ENCODE assay signal across 10 cellular contexts in the genomic region with DNA sequence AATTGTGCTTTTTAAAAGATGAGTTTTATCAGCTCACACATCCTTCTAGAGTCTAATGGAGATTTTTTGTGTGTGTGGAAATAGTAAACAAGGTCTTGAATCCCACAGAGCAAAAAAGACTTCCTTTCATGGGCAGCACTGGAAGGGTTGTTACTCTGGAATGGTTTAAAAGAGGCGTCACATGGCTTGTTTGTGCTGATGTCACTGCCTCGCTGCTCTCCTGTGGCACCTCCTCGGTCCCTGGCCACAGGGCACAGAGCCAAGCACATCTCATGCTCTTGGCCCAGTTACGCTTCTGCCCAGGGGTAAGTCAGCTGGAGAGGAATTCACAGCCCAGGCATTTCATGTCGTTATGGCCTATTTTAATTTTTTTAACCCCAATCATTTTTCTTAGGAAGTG. TPM values are rescaled to one million over a fixed set of nuclear protein-coding genes. Genes with fewer than 3 reads are reported as not detected.
DNase-seq lines count a peak whose midpoint lies in the region; ATAC-seq and TF ChIP-seq lines count a peak whose summit lies in the region.
"Had no signal": no experiment of that assay in that cellular context is flagged by ENCODE, and none has a peak within 500 bp of the region (broad histone marks: within the 10 kb centered on the region; RNA-seq: fewer than 3 reads in every experiment).

No MANE protein-coding gene starts in this region.

- peak overlapping the region in 3 of 11 experiments; percentile 9 to 43 (median 17); a peak in 3 of 22 replicates for H3K9ac ChIP-seq in BLaER1 treated with 17β-estradiol and CSF1 and Interleukin-3, amounts not matched to agents 10 nM and 100 nM

- H3K27ac ChIP-seq in BLaER1 treated with 17β-estradiol and CSF1 and Interleukin-3, amounts not matched to agents 10 nM and 100 nM = peak overlapping the region in 4 of 11 experiments; percentile 18 to 77 (median 42); a peak in 4 of 22 replicates
- H3K27ac ChIP-seq in RWPE2 (ENCODE audit: poor library complexity, severe bottlenecking) = no peak overlapping the region

- H3K36me3 ChIP-seq in BLaER1 treated with 17β-estradiol and CSF1 and Interleukin-3, amounts not matched to agents 10 nM and 100 nM = peaks cover 96 to 100% (median 99%) of the 10 kb centered on the region in 11 experiments
- H3K36me3 ChIP-seq in RWPE2 (ENCODE audit: low read depth) = peaks cover 90% of the 10 kb centered on the region

- H3K4me1 ChIP-seq in BLaER1 treated with 17β-estradiol and CSF1 and Interleukin-3, amounts not matched to agents 10 nM and 100 nM = peaks cover 42 to 68% (median 65%) of the 10 kb centered on the region in 10 experiments
- H3K4me1 ChIP-seq in RWPE2 (ENCODE audit: insufficient read depth, poor library complexity, severe bottlenecking) = no peaks in the 10 kb centered on the region

- peak overlapping the region in 10 of 11 experiments; percentile 10 to 77 (median 65); a peak in 17 of 22 replicates for H3K4me2 ChIP-seq in BLaER1 treated with 17β-estradiol and CSF1 and Interleukin-3, amounts not matched to agents 10 nM and 100 nM

- no peak overlapping the region for H3K4me3 ChIP-seq in BLaER1 treated with 17β-estradiol and CSF1 and Interleukin-3, amounts not matched to agents 10 nM and 100 nM
- no peak overlapping the region for H3K4me3 ChIP-seq in RWPE2 (ENCODE audit: severe bottlenecking)
- H3K4me3 ChIP-seq in fibroblast of villous mesenchyme (ENCODE audit: low read depth, low read length) = no peak overlapping the region

- peak; percentile 17 for DNase-seq in RWPE2 (ENCODE audit: low spot score)
- DNase-seq in fibroblast of villous mesenchyme (ENCODE audit: low read depth) = peak; percentile 75
- peak; percentile 92 for DNase-seq in pons (ENCODE audit: low spot score)
- DNase-seq in AML-193 (lab: John Stamatoyannopoulos, UW) = no peak
- DNase-seq in SIG-M5 treated with dmso at 0.1 percent for 504 hours (lab: John Stamatoyannopoulos, UW; ENCODE audit: unreplicated experiment) = no peak
- DNase-seq: GDM1 had no signal

- TF ChIP-seq CTCF in RWPE2 (IDR thresholded peaks at IDR 0.05; ENCODE audit: poor library complexity, severe bottlenecking) (no peak), fibroblast of villous mesenchyme (IDR thresholded peaks at IDR 0.05; ENCODE audit: insufficient read depth, low read depth, low read length) (no peak)

- ATAC-seq in RWPE2 (ENCODE audit: low read depth) (no peak), GM18511 (IDR thresholded peaks at IDR 0.05; ENCODE audit: unreplicated experiment) (no peak), GM18868 (IDR thresholded peaks at IDR 0.05; ENCODE audit: unreplicated experiment) (no peak)
- ATAC-seq: Panc1 had no signal

- peaks cover 15 to 68% (median 51%) of the 10 kb centered on the region in 11 experiments; a peak in 18 of 22 replicates for H4K20me1 ChIP-seq in BLaER1 treated with 17β-estradiol and CSF1 and Interleukin-3, amounts not matched to agents 10 nM and 100 nM

- peaks cover 2 to 9% (median 7%) of the 10 kb centered on the region in 11 experiments; a peak in 17 of 22 replicates for H3K9me3 ChIP-seq in BLaER1 treated with 17β-estradiol and CSF1 and Interleukin-3, amounts not matched to agents 10 nM and 100 nM (replicated peaks in 1 of 11)
- H3K9me3 ChIP-seq in RWPE2 (ENCODE audit: severe bottlenecking) = no peaks in the 10 kb centered on the region

- H3K27me3 ChIP-seq in BLaER1 treated with 17β-estradiol and CSF1 and Interleukin-3, amounts not matched to agents 10 nM and 100 nM = no peaks in the 10 kb centered on the region; a peak in 1 of 22 replicates
- no peaks in the 10 kb centered on the region for H3K27me3 ChIP-seq in RWPE2 (ENCODE audit: insufficient read depth, poor library complexity, severe bottlenecking)

RNA-seq across cellular contexts. Expression of a gene that starts 53.2 kb away (rescaled TPM):
- 0.32 TPM in 1 of 2 replicates, not detected in the other for total RNA-seq in fibroblast of villous mesenchyme

Comparison
In these comparisons a context has a peak if more than half of its experiments do, and no peak if none do; other contexts are left out.
1. DNase-seq: peak in RWPE2 (single experiment), fibroblast of villous mesenchyme (single experiment) and pons (single experiment); none in AML-193 (0 of 2) and SIG-M5 treated with dmso at 0.1 percent for 504 hours (single experiment).